24 cellular contexts compared by ENCODE assay signal in the genomic region with DNA sequence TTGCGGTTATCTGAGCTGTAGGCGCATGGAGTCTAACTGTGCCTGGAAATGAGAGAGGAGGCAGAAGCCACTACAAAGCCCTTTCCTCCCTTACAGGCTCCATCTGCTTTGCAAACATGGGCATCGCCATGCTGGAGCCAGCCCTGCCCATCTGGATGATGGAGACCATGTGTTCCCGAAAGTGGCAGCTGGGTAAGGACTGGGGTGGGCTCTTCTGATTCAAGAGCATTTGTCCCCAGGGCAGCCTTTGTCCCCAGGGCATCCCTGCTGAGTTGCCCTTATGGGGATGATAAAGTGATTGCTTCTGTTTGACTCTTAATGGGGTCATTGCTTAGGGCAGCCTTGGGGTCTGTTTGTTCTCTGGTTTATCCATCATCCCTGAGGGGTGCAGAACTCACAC. TPM values are rescaled to one million over a fixed set of nuclear protein-coding genes. Genes with fewer than 3 reads are reported as not detected.
A peak's percentile ranks its signal among the peaks of the same experiment; 100 is the strongest.
DNase-seq lines count a peak whose midpoint lies in the region; TF ChIP-seq lines count a peak whose summit lies in the region.
"Had no signal": no experiment of that assay in that cellular context is flagged by ENCODE, and none has a peak within 500 bp of the region (broad histone marks: within the 10 kb centered on the region; RNA-seq: fewer than 3 reads in every experiment).

No MANE protein-coding gene starts in this region.

- H3K27ac ChIP-seq in suprapubic skin: no peak overlapping the region
- H3K27ac ChIP-seq: SJSA1 had no signal

- H3K4me1 ChIP-seq in suprapubic skin: no peaks in the 10 kb centered on the region

- no peak for TF ChIP-seq EP300 in suprapubic skin (IDR thresholded peaks at IDR 0.05)

- TF ChIP-seq CTCF in osteocyte (IDR thresholded peaks at IDR 0.05): no peak
- TF ChIP-seq CTCF in suprapubic skin (IDR thresholded peaks at IDR 0.05): no peak

- peaks cover 2% of the 10 kb centered on the region for H3K4me1 Mint-ChIP-seq in osteocyte (ENCODE audit: unreplicated experiment)

- DNase-seq in NCI-H748 (lab: John Stamatoyannopoulos, UW; ENCODE audit: unreplicated experiment) (peak; percentile 4), NCI-H748 treated with DMSO at 0.1 percent for 48 hours (lab: John Stamatoyannopoulos, UW) (no peak), NCI-H146 (lab: John Stamatoyannopoulos, UW) (peak; percentile 75), SK-N-DZ (ENCODE audit: low spot score) (peak; percentile 43), osteocyte (ENCODE audit: extremely low spot score, unreplicated experiment) (peak; percentile 42), suprapubic skin (ENCODE audit: low spot score in 2 of 2) (no peak)
- DNase-seq in stimulated activated CD4-positive, alpha-beta T cell treated with anti-CD3 and anti-CD28 coated beads, Interleukin-4, amount 100 ng/mL, for 4 hours: no peak
- DNase-seq: CD4-positive, alpha-beta T cell; COR-L47; DND-41; H9; KBM-7; MM.1S; NCI-H1092 treated with DMSO at 0.1 percent for 48 hours; NCI-H1436 treated with DMSO at 0.1 percent for 48 hours; NCI-H2107; NCI-H2227 treated with DMSO at 0.1 percent for 48 hours; NCI-H510A; OCI-M1; SW 1271 had no signal

- no peaks in the 10 kb centered on the region for H3K9me3 Mint-ChIP-seq in osteocyte (ENCODE audit: unreplicated experiment)
- H3K9me3 Mint-ChIP-seq: CD4-positive, alpha-beta T cell; H9 had no signal

- H3K4me3 ChIP-seq in suprapubic skin: no peak overlapping the region
- H3K4me3 ChIP-seq: SJSA1 had no signal

- no peak overlapping the region for H3K4me3 Mint-ChIP-seq in osteocyte (ENCODE audit: unreplicated experiment)
- H3K4me3 Mint-ChIP-seq: CD4-positive, alpha-beta T cell; H9 had no signal

- H3K36me3 ChIP-seq in suprapubic skin: no peaks in the 10 kb centered on the region
- H3K36me3 ChIP-seq: SJSA1 had no signal

- no peaks in the 10 kb centered on the region for H3K36me3 Mint-ChIP-seq in osteocyte (ENCODE audit: unreplicated experiment)

- peaks cover 44% of the 10 kb centered on the region for H3K27me3 Mint-ChIP-seq in osteocyte (ENCODE audit: unreplicated experiment)

- H3K9me3 ChIP-seq in suprapubic skin: no peaks in the 10 kb centered on the region

- no peak for TF ChIP-seq POLR2A in suprapubic skin (IDR thresholded peaks at IDR 0.05)

- WGBS in suprapubic skin: 78% methylated on average over 4 of the region's 4 CpGs

- H3K27me3 ChIP-seq in suprapubic skin: peaks cover 33% of the 10 kb centered on the region
- H3K27me3 ChIP-seq: SJSA1 had no signal

- H3K27ac Mint-ChIP-seq in osteocyte (ENCODE audit: unreplicated experiment): no peak overlapping the region
- H3K27ac Mint-ChIP-seq: CD4-positive, alpha-beta T cell; H9 had no signal

RNA-seq across cellular contexts. Expression of gene SLC18A2, which starts 16.8 kb away (rescaled TPM):
- 6.9 and 8.9 TPM in 2 replicates for polyA plus RNA-seq in SK-N-DZ (2014; cell fraction: cytosol; rRNA removed)
- polyA plus RNA-seq in SK-N-DZ (2014; cell fraction: nucleus; rRNA removed): 15.7 and 19.5 TPM in 2 replicates
- total RNA-seq in osteocyte: not detected in 2 replicates
- total RNA-seq in suprapubic skin: 10 to 100 TPM in 1 of 4 donors, 1 to 10 TPM in 3; 2.7 to 10.5 (median 5.4) TPM
- total RNA-seq: G401, HT1080, SJSA1 had no signal
- polyA plus RNA-seq: BJ had no signal

Comparison
In these comparisons a context has a peak if more than half of its experiments do, and no peak if none do; other contexts are left out.
1. DNase-seq: peak in NCI-H748 (single experiment), NCI-H146 (single experiment), SK-N-DZ (single experiment) and osteocyte (single experiment); none in NCI-H748 treated with DMSO at 0.1 percent for 48 hours (single experiment), stimulated activated CD4-positive, alpha-beta T cell treated with anti-CD3 and anti-CD28 coated beads, Interleukin-4, amount 100 ng/mL, for 4 hours (0 of 2) and suprapubic skin (0 of 2).